ENCODE assay signal across 1 cellular context in the genomic region with DNA sequence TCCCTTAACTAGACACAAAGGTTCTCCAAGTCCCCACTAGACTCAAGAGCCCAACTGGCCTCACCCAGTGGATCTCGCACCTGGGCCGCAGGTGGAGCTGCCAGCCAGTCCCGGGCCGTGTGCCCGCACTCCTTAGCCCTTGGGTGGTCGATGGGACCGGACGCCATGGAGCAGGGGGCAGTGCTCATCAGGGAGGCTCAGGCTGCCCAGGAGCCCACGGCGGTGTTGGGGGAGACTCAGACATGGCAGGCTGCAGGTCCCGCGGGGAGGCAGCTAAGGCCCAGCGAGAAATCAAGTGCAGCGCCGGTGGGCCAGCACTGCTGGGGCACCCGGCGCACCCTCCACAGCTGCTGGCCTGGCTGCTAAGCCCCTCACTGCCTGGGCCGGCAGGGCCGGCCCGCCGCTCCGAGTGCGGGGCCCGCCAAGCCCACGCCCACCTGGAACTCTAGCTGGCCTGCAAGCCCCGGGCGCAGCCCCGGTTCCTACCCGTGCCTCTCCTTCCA.
TF ChIP-seq lines count a peak whose summit lies in the region.

No MANE protein-coding gene starts in this region.

TF ChIP-seq in WTC11, 78 proteins besides CTCF, POLR2A, EP300 and RAD21 (continued from another document):
- TF ChIP-seq KAT7 (CRISPR knock-in tag; IDR thresholded peaks at IDR 0.05; ENCODE audit: borderline replicate concordance) = no peak
- TF ChIP-seq TCF7 (CRISPR knock-in tag; IDR thresholded peaks at IDR 0.05; ENCODE audit: low read depth) = no peak
- no peak for TF ChIP-seq RELA (CRISPR knock-in tag; IDR thresholded peaks at IDR 0.05; ENCODE audit: borderline replicate concordance)
- no peak for TF ChIP-seq ELF4 (CRISPR knock-in tag; IDR thresholded peaks at IDR 0.05; ENCODE audit: low read depth)
- no peak for TF ChIP-seq ZNF121 (CRISPR knock-in tag; IDR thresholded peaks at IDR 0.05)
- no peak for TF ChIP-seq ARID4B (CRISPR knock-in tag; IDR thresholded peaks at IDR 0.05; ENCODE audit: borderline replicate concordance)
- TF ChIP-seq NFE2L1 (CRISPR knock-in tag; IDR thresholded peaks at IDR 0.05) = no peak
- TF ChIP-seq, protein P1, sequence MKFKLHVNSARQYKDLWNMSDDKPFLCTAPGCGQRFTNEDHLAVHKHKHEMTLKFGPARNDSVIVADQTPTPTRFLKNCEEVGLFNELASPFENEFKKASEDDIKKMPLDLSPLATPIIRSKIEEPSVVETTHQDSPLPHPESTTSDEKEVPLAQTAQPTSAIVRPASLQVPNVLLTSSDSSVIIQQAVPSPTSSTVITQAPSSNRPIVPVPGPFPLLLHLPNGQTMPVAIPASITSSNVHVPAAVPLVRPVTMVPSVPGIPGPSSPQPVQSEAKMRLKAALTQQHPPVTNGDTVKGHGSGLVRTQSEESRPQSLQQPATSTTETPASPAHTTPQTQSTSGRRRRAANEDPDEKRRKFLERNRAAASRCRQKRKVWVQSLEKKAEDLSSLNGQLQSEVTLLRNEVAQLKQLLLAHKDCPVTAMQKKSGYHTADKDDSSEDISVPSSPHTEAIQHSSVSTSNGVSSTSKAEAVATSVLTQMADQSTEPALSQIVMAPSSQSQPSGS (CRISPR knock-in tag; IDR thresholded peaks at IDR 0.05; ENCODE audit: borderline replicate concordance, low read depth) = no peak
- TF ChIP-seq, protein P2, sequence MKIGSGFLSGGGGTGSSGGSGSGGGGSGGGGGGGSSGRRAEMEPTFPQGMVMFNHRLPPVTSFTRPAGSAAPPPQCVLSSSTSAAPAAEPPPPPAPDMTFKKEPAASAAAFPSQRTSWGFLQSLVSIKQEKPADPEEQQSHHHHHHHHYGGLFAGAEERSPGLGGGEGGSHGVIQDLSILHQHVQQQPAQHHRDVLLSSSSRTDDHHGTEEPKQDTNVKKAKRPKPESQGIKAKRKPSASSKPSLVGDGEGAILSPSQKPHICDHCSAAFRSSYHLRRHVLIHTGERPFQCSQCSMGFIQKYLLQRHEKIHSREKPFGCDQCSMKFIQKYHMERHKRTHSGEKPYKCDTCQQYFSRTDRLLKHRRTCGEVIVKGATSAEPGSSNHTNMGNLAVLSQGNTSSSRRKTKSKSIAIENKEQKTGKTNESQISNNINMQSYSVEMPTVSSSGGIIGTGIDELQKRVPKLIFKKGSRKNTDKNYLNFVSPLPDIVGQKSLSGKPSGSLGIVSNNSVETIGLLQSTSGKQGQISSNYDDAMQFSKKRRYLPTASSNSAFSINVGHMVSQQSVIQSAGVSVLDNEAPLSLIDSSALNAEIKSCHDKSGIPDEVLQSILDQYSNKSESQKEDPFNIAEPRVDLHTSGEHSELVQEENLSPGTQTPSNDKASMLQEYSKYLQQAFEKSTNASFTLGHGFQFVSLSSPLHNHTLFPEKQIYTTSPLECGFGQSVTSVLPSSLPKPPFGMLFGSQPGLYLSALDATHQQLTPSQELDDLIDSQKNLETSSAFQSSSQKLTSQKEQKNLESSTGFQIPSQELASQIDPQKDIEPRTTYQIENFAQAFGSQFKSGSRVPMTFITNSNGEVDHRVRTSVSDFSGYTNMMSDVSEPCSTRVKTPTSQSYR (CRISPR knock-in tag; IDR thresholded peaks at IDR 0.05) = no peak
- TF ChIP-seq E2F4 (CRISPR knock-in tag; IDR thresholded peaks at IDR 0.05; ENCODE audit: borderline replicate concordance, low read depth) = no peak
- TF ChIP-seq ZNF423 (CRISPR knock-in tag; IDR thresholded peaks at IDR 0.05) = no peak
- no peak for TF ChIP-seq STAT6 (CRISPR knock-in tag; conservative IDR thresholded peaks at IDR 0.05; ENCODE audit: low read depth)
TF ChIP-seq in WTC11: peak in this region for 0.
